8 cellular contexts compared by ENCODE assay signal in genomic region chrX:109886122-109886761, GRCh38.
DNase-seq lines count a peak whose midpoint lies in the region; ATAC-seq and TF ChIP-seq lines count a peak whose summit lies in the region.

No MANE protein-coding gene starts in this region.

- H3K9me3 ChIP-seq in lower lobe of right lung = no peaks in the 10 kb centered on the region

- DNase-seq in NCI-H1694 (lab: John Stamatoyannopoulos, UW) (peak; percentile 4), NCI-H1694 treated with DMSO at 0.1 percent for 48 hours (lab: John Stamatoyannopoulos, UW) (no peak), RPMI8226 (peak; percentile 31), cardiac fibroblast (ENCODE audit: low read depth in 2 of 2) (peak; percentile 66 to 71), lower lobe of right lung (peak; percentile 41)

- H3K4me1 ChIP-seq in lower lobe of right lung = peaks cover 9% of the 10 kb centered on the region

- peak; percentile 71 for TF ChIP-seq CTCF in cardiac fibroblast (IDR thresholded peaks at IDR 0.05; ENCODE audit: low read depth, low read length)
- TF ChIP-seq CTCF in lower lobe of right lung (IDR thresholded peaks at IDR 0.05) = peak; percentile 64

- intact Hi-C loops in lower lobe of right lung (cut with DNase I) = no loop called here

- H3K27me3 ChIP-seq in lower lobe of right lung (ENCODE audit: low read depth) = no peaks in the 10 kb centered on the region

- no peak overlapping the region for H3K4me3 ChIP-seq in cardiac fibroblast (replicated peaks in 1 of 2; ENCODE audit: low read depth in 2 of 2, low read length in 2 of 2)
- no peak overlapping the region for H3K4me3 ChIP-seq in lower lobe of right lung

- peak; percentile 49 for ATAC-seq in HG03354 (IDR thresholded peaks at IDR 0.05; ENCODE audit: poor library complexity, severe bottlenecking, unreplicated experiment)
- peak in 1 of 2 donors; percentile 53 for ATAC-seq in lower lobe of right lung
- ATAC-seq in HG03442 (IDR thresholded peaks at IDR 0.05; ENCODE audit: unreplicated experiment) = no peak
- no peak for ATAC-seq in HG02884 (IDR thresholded peaks at IDR 0.05; ENCODE audit: unreplicated experiment)

- H3K27ac ChIP-seq in lower lobe of right lung = no peak overlapping the region

- H3K36me3 ChIP-seq in lower lobe of right lung = no peaks in the 10 kb centered on the region
